8 cellular contexts compared by ENCODE assay signal in the genomic region with DNA sequence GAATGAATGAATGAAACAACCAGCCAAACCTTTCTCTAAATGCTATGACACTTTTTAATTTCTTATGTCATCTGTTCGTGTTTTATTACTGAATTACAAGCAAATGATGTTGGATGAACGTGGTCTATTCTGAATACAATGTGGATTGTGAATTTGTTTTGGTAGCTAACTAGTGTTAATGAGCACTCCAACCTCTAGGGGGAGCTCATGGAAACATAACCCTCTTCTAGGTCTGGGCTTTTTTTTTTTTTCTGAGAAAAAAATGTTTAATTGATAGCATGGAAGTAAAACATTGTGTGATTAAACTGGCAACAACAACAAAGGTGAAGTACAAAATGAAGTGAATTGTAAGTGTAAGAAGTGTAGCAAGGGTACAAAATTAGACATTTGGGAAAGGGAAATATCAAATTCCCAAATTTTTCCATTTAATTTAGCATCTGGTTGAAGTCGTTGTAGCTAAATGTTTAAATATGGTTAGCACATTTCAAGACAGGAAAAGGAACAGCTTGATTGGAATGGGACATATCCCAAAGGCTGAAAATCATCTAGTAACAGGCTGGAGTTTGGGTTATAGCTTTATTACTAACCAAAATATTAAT. TPM values are rescaled to one million over a fixed set of nuclear protein-coding genes. Genes with fewer than 3 reads are reported as not detected.
DNase-seq lines count a peak whose midpoint lies in the region; ATAC-seq, FAIRE-seq and TF ChIP-seq lines count a peak whose summit lies in the region.

No MANE protein-coding gene starts in this region.

- no peaks in the 10 kb centered on the region for H3K4me1 Mint-ChIP-seq in neural crest cell

- H3K27me3 ChIP-seq in heart left ventricle: no peaks in the 10 kb centered on the region
- H3K27me3 ChIP-seq in bronchial epithelial cell (ENCODE audit: control insufficient read depth, insufficient read depth, low read length): no peaks in the 10 kb centered on the region
- no peaks in the 10 kb centered on the region for H3K27me3 ChIP-seq in prostate gland (replicated peaks; ENCODE audit: insufficient read depth)

- H3K4me1 ChIP-seq in heart left ventricle (no peaks in the 10 kb centered on the region), HEK293 (ENCODE audit: control insufficient read depth, insufficient read depth, low read length) (no peaks in the 10 kb centered on the region), prostate gland (replicated peaks) (no peaks in the 10 kb centered on the region)

- no peak overlapping the region for H3K4me3 ChIP-seq in heart left ventricle
- no peak overlapping the region for H3K4me3 ChIP-seq in HEK293 (ENCODE audit: low read depth, low read length)
- H3K4me3 ChIP-seq in bronchial epithelial cell (ENCODE audit: low read depth, low read length): no peak overlapping the region
- no peak overlapping the region for H3K4me3 ChIP-seq in prostate gland

- no peak for FAIRE-seq in bronchial epithelial cell (lab: Jason Lieb, UNC)

- H3K4me3 Mint-ChIP-seq in neural crest cell: no peak overlapping the region

- peaks cover 12% of the 10 kb centered on the region for H3K9me3 Mint-ChIP-seq in neural crest cell

- no peak for TF ChIP-seq POLR2A in heart left ventricle (IDR thresholded peaks at IDR 0.05)
- no peak for TF ChIP-seq POLR2A in prostate gland (IDR thresholded peaks at IDR 0.05)

- no peak overlapping the region for H3K27ac Mint-ChIP-seq in neural crest cell (ENCODE audit: unreplicated experiment)

- no peak for DNase-seq in heart left ventricle
- no peak for DNase-seq in cardiac septum (ENCODE audit: low spot score)
- peak; percentile 11 for DNase-seq in NCI-H1694 treated with DMSO at 0.1 percent for 48 hours (lab: John Stamatoyannopoulos, UW)
- DNase-seq in bronchial epithelial cell (ENCODE audit: low read depth): peak; percentile 61
- DNase-seq in neural crest cell (ENCODE audit: low read depth, low spot score): no peak
- no peak for DNase-seq in GM19238 (ENCODE audit: insufficient read length, low spot score)
- DNase-seq in prostate gland (ENCODE audit: low spot score): no peak

- no peaks in the 10 kb centered on the region for H3K36me3 Mint-ChIP-seq in neural crest cell (ENCODE audit: low read depth)

- POLR2A ChIA-PET in HEK293 (lab: Yijun Ruan, JAX): no interaction called here

- intact Hi-C loops in heart left ventricle (cut with DNase I): no loop called here
- intact Hi-C loops in cardiac septum (cut with DNase I): no loop called here
- intact Hi-C loops in prostate gland (cut with DNase I): no loop called here

- 44 to 58% (median 50%) methylated on average over 3 of the region's 3 CpGs for WGBS in heart left ventricle, 4 donors
- WGBS in prostate gland: 49% methylated on average over 3 of the region's 3 CpGs

- H3K9me3 ChIP-seq in heart left ventricle (peaks cover 0 to 23% (median 0%) of the 10 kb centered on the region in 12 donors), HEK293 (ENCODE audit: control insufficient read depth, insufficient read depth, low read depth, low read length) (no peaks in the 10 kb centered on the region), prostate gland (no peaks in the 10 kb centered on the region)

- no peaks in the 10 kb centered on the region for H3K27me3 Mint-ChIP-seq in neural crest cell (ENCODE audit: low read depth)

- CTCF ChIA-PET in HEK293 (lab: Yijun Ruan, JAX): interaction anchor here (0.6 to 1.7 kb wide), 12 partner anchors 9 to 272 kb away, joined by 3 to 5 read pairs (median 3); no protein-coding TSS in a partner anchor

- H3K27ac ChIP-seq in heart left ventricle (no peak overlapping the region), HEK293 (ENCODE audit: extremely low read depth, low read depth, low read length) (no peak overlapping the region), prostate gland (no peak overlapping the region)

- H3K36me3 ChIP-seq in heart left ventricle (no peaks in the 10 kb centered on the region), HEK293 (ENCODE audit: control insufficient read depth in 2 of 2, insufficient read depth in 1 of 2, low read length in 2 of 2) (no peaks in the 10 kb centered on the region), bronchial epithelial cell (ENCODE audit: control insufficient read depth, insufficient read depth, low read length) (no peaks in the 10 kb centered on the region), prostate gland (no peaks in the 10 kb centered on the region)

- TF ChIP-seq CTCF in heart left ventricle (IDR thresholded peaks at IDR 0.05) (peak in 11 of 12 donors; percentile 18 to 51 (median 34)), HEK293 (tag by site-specific recombination; IDR thresholded peaks at IDR 0.05) (no peak), bronchial epithelial cell (IDR thresholded peaks at IDR 0.05; ENCODE audit: insufficient read depth, low read length, severe bottlenecking) (peak; percentile 56), neural crest cell (conservative IDR thresholded peaks at IDR 0.05) (peak; percentile 69), prostate gland (IDR thresholded peaks at IDR 0.05) (peak in 1 of 4 experiments; percentile 23)

- ATAC-seq in heart left ventricle: no peak

TF ChIP-seq in HEK293, 187 proteins besides CTCF, POLR2A, EP300 and RAD21:
- peak; percentile 14 for TF ChIP-seq SETDB1 (IDR thresholded peaks at IDR 0.05; ENCODE audit: insufficient read length, low read length)
- TF ChIP-seq ZNF629 (tag by site-specific recombination; IDR thresholded peaks at IDR 0.05): no peak

RNA-seq across cellular contexts. Expression of gene PTGS2, which starts 42.6 kb away (rescaled TPM):
- total RNA-seq in heart left ventricle (1 to 10 TPM in 3 of 9 donors, under 1 TPM in 6; 0.22 to 4.2 (median 0.72) TPM), cardiac septum (0.81 TPM), bronchial epithelial cell (13.6 and 22.1 TPM in 2 replicates), neural crest cell (0.34 TPM in 1 of 2 replicates, not detected in the other), prostate gland (10 to 100 TPM; 11.2 to 14.3 TPM)
- under 1 TPM; 0.15 to 0.25 TPM for polyA plus RNA-seq in heart left ventricle

Comparison
In these comparisons a context has a peak if more than half of its experiments do, and no peak if none do; other contexts are left out.
1. DNase-seq: peak in NCI-H1694 treated with DMSO at 0.1 percent for 48 hours (single experiment) and bronchial epithelial cell (single experiment); none in heart left ventricle (0 of 5), cardiac septum (single experiment), neural crest cell (single experiment), GM19238 (single experiment) and prostate gland (single experiment).